19 cellular contexts compared by ENCODE assay signal in genomic region chr16:1169285-1170075, GRCh38. TPM values are rescaled to one million over a fixed set of nuclear protein-coding genes. Genes with fewer than 3 reads are reported as not detected.
A peak's percentile ranks its signal among the peaks of the same experiment; 100 is the strongest.
DNase-seq lines count a peak whose midpoint lies in the region; ATAC-seq and TF ChIP-seq lines count a peak whose summit lies in the region.
"Had no signal": no experiment of that assay in that cellular context is flagged by ENCODE, and none has a peak within 500 bp of the region (broad histone marks: within the 10 kb centered on the region; RNA-seq: fewer than 3 reads in every experiment).

No MANE protein-coding gene starts in this region.

- POLR2A ChIA-PET in CD4-positive, alpha-beta memory T cell (lab: Charles Lee; ENCODE audit: partially characterized antibody) = no interaction called here

- H3K27me3 Mint-ChIP-seq in CD4-positive, alpha-beta memory T cell = peaks cover 1 to 4% of the 10 kb centered on the region in 2 donors
- H3K27me3 Mint-ChIP-seq: activated CD4-positive, alpha-beta memory T cell treated with anti-CD3 and anti-CD28 coated beads, Interleukin-2, amount 10 ng/mL, durations not matched to agents 7 days and 5 days; activated naive CD8-positive, alpha-beta T cell treated with anti-CD3 and anti-CD28 coated beads for 36 hours had no signal

- TF ChIP-seq CTCF in coronary artery (IDR thresholded peaks at IDR 0.05) (no peak), sigmoid colon (IDR thresholded peaks at IDR 0.05) (no peak)

- H3K4me1 ChIP-seq in BLaER1 treated with 17β-estradiol and CSF1 and Interleukin-3, amounts not matched to agents 10 nM and 100 nM = peaks cover 0 to 69% (median 46%) of the 10 kb centered on the region in 10 experiments; a peak in 16 of 20 replicates
- H3K4me1 ChIP-seq in sigmoid colon = peaks cover 0 to 100% (median 98%) of the 10 kb centered on the region in 4 donors
- no peaks in the 10 kb centered on the region for H3K4me1 ChIP-seq in CD4-positive, alpha-beta memory T cell (ENCODE audit: insufficient read depth, low read length)
- H3K4me1 ChIP-seq: breast epithelium, left lung had no signal

- no peaks in the 10 kb centered on the region for H3K36me3 Mint-ChIP-seq in CD4-positive, alpha-beta memory T cell
- H3K36me3 Mint-ChIP-seq: activated naive CD8-positive, alpha-beta T cell treated with anti-CD3 and anti-CD28 coated beads for 36 hours had no signal

- H3K27ac ChIP-seq in BLaER1 treated with 17β-estradiol and CSF1 and Interleukin-3, amounts not matched to agents 10 nM and 100 nM = no peak overlapping the region
- H3K27ac ChIP-seq in coronary artery (peak overlapping the region; percentile 67 to 86), sigmoid colon (peak overlapping the region; percentile 88 to 98 (median 96))
- H3K27ac ChIP-seq in CD4-positive, alpha-beta memory T cell (ENCODE audit: low read depth, low read length) = no peak overlapping the region
- H3K27ac ChIP-seq: left lung, VCaP had no signal

- no peak overlapping the region for H3K27ac Mint-ChIP-seq in CD4-positive, alpha-beta memory T cell
- H3K27ac Mint-ChIP-seq: activated CD4-positive, alpha-beta memory T cell treated with anti-CD3 and anti-CD28 coated beads, Interleukin-2, amount 10 ng/mL, durations not matched to agents 7 days and 5 days; activated naive CD8-positive, alpha-beta T cell treated with anti-CD3 and anti-CD28 coated beads for 36 hours; T-helper 1 cell treated with Interleukin-12 subunit alpha and Interleukin-12 subunit beta and Interleukin-4 antibody, amounts not matched to agents 30 μg/mL and 1 μg/mL, for 36 hours had no signal

- ATAC-seq in left colon (peak; percentile 15), HG03354 (IDR thresholded peaks at IDR 0.05; ENCODE audit: poor library complexity, severe bottlenecking, unreplicated experiment) (no peak)
- ATAC-seq: left lung; stimulated activated naive CD8-positive, alpha-beta T cell treated with anti-CD3 and anti-CD28 coated beads, Interleukin-15, Interleukin-2, amounts not matched to agents 100 U/mL and 50 U/mL, for 24 hours had no signal

- no peak for DNase-seq in coronary artery (ENCODE audit: low spot score)
- peak in 1 of 2 donors; percentile 57 for DNase-seq in left colon
- peak; percentile 92 for DNase-seq in sigmoid colon
- no peak for DNase-seq in globus pallidus (ENCODE audit: low spot score)
- no peak for DNase-seq in CD4-positive, alpha-beta memory T cell
- DNase-seq in stimulated activated CD4-positive, alpha-beta T cell treated with anti-CD3 and anti-CD28 coated beads, Interleukin-12 subunit alpha, Interleukin-12 subunit beta, amount 100 ng/mL, for 4 hours = no peak
- DNase-seq: activated CD4-positive, alpha-beta memory T cell treated with anti-CD3 and anti-CD28 coated beads, Interleukin-2, amount 10 ng/mL, durations not matched to agents 7 days and 5 days; activated naive CD8-positive, alpha-beta T cell treated with anti-CD3 and anti-CD28 coated beads for 36 hours; effector CD4-positive, alpha-beta T cell; left lung; NCI-H2107; NCI-H524 treated with DMSO at 0.1 percent for 48 hours; posterior cingulate gyrus; stimulated activated naive CD8-positive, alpha-beta T cell treated with anti-CD3 and anti-CD28 coated beads, Interleukin-15, Interleukin-2, amounts not matched to agents 100 U/mL and 50 U/mL, for 24 hours had no signal

- WGBS in sigmoid colon, 2 donors = 54 to 60% methylated on average over 45 of the region's 45 CpGs

- peaks cover 0 to 98% (median 81%) of the 10 kb centered on the region in 11 experiments; a peak in 19 of 22 replicates for H4K20me1 ChIP-seq in BLaER1 treated with 17β-estradiol and CSF1 and Interleukin-3, amounts not matched to agents 10 nM and 100 nM

- no peak overlapping the region for H3K4me3 ChIP-seq in BLaER1 treated with 17β-estradiol and CSF1 and Interleukin-3, amounts not matched to agents 10 nM and 100 nM
- H3K4me3 ChIP-seq in coronary artery (peak overlapping the region; percentile 43), sigmoid colon (peak overlapping the region; percentile 7 to 54 (median 45))
- no peak overlapping the region for H3K4me3 ChIP-seq in CD4-positive, alpha-beta memory T cell (ENCODE audit: low read length in 2 of 2)
- H3K4me3 ChIP-seq: breast epithelium, left lung had no signal

- intact Hi-C loops in left colon (cut with DNase I, micrococcal nuclease) (no loop called here), sigmoid colon (cut with DNase I) (loop anchor here (2.0 kb wide), 1 partner anchor 13 kb away; no protein-coding TSS in a partner anchor)
- intact Hi-C loops in CD4-positive, alpha-beta memory T cell (cut with micrococcal nuclease) = no loop called here

- no peaks in the 10 kb centered on the region for H3K9me3 Mint-ChIP-seq in CD4-positive, alpha-beta memory T cell
- H3K9me3 Mint-ChIP-seq: activated CD4-positive, alpha-beta memory T cell treated with anti-CD3 and anti-CD28 coated beads, Interleukin-2, amount 10 ng/mL, durations not matched to agents 7 days and 5 days; activated naive CD8-positive, alpha-beta T cell treated with anti-CD3 and anti-CD28 coated beads for 36 hours; T-helper 1 cell treated with Interleukin-12 subunit alpha and Interleukin-12 subunit beta and Interleukin-4 antibody, amounts not matched to agents 30 μg/mL and 1 μg/mL, for 36 hours had no signal

- peaks cover 0 to 6% (median 0%) of the 10 kb centered on the region in 11 experiments; a peak in 1 of 22 replicates for H3K36me3 ChIP-seq in BLaER1 treated with 17β-estradiol and CSF1 and Interleukin-3, amounts not matched to agents 10 nM and 100 nM
- no peaks in the 10 kb centered on the region for H3K36me3 ChIP-seq in sigmoid colon
- no peaks in the 10 kb centered on the region for H3K36me3 ChIP-seq in CD4-positive, alpha-beta memory T cell (ENCODE audit: insufficient read depth, low read length)
- H3K36me3 ChIP-seq: breast epithelium, left lung had no signal

- H3K9me3 ChIP-seq in BLaER1 treated with 17β-estradiol and CSF1 and Interleukin-3, amounts not matched to agents 10 nM and 100 nM (replicated peaks in 1 of 11) = no peaks in the 10 kb centered on the region
- H3K9me3 ChIP-seq in sigmoid colon = no peaks in the 10 kb centered on the region
- no peaks in the 10 kb centered on the region for H3K9me3 ChIP-seq in CD4-positive, alpha-beta memory T cell (ENCODE audit: control insufficient read depth in 1 of 2, low read length in 2 of 2)
- H3K9me3 ChIP-seq: breast epithelium, left lung had no signal

- CTCF ChIA-PET in CD4-positive, alpha-beta memory T cell (lab: Charles Lee; ENCODE audit: partially characterized antibody) = no interaction called here

- peaks cover 13 to 35% (median 23%) of the 10 kb centered on the region in 11 experiments; a peak in 19 of 22 replicates for H3K27me3 ChIP-seq in BLaER1 treated with 17β-estradiol and CSF1 and Interleukin-3, amounts not matched to agents 10 nM and 100 nM
- H3K27me3 ChIP-seq in sigmoid colon = no peaks in the 10 kb centered on the region
- no peaks in the 10 kb centered on the region for H3K27me3 ChIP-seq in CD4-positive, alpha-beta memory T cell (ENCODE audit: insufficient read depth, low read length)

- peak; percentile 69 to 80 for TF ChIP-seq POLR2A in sigmoid colon (IDR thresholded peaks at IDR 0.05)

- H3K4me1 Mint-ChIP-seq in CD4-positive, alpha-beta memory T cell = no peaks in the 10 kb centered on the region
- H3K4me1 Mint-ChIP-seq: activated CD4-positive, alpha-beta memory T cell treated with anti-CD3 and anti-CD28 coated beads, Interleukin-2, amount 10 ng/mL, durations not matched to agents 7 days and 5 days; activated naive CD8-positive, alpha-beta T cell treated with anti-CD3 and anti-CD28 coated beads for 36 hours had no signal

- TF ChIP-seq EP300 in sigmoid colon (IDR thresholded peaks at IDR 0.05) = peak in 2 of 4 donors; percentile 51 to 53

- no peak overlapping the region for H3K9ac ChIP-seq in BLaER1 treated with 17β-estradiol and CSF1 and Interleukin-3, amounts not matched to agents 10 nM and 100 nM

- no peak overlapping the region for H3K4me3 Mint-ChIP-seq in CD4-positive, alpha-beta memory T cell
- H3K4me3 Mint-ChIP-seq: activated CD4-positive, alpha-beta memory T cell treated with anti-CD3 and anti-CD28 coated beads, Interleukin-2, amount 10 ng/mL, durations not matched to agents 7 days and 5 days; activated naive CD8-positive, alpha-beta T cell treated with anti-CD3 and anti-CD28 coated beads for 36 hours; T-helper 1 cell treated with Interleukin-12 subunit alpha and Interleukin-12 subunit beta and Interleukin-4 antibody, amounts not matched to agents 30 μg/mL and 1 μg/mL, for 36 hours had no signal

- peak overlapping the region in 7 of 11 experiments; percentile 25 to 48 (median 34); a peak in 12 of 22 replicates for H3K4me2 ChIP-seq in BLaER1 treated with 17β-estradiol and CSF1 and Interleukin-3, amounts not matched to agents 10 nM and 100 nM

RNA-seq across cellular contexts. Expression of gene CACNA1H, which starts 16.6 kb away (rescaled TPM):
- total RNA-seq in left colon (10 to 100 TPM in 1 of 2 donors, 1 to 10 TPM in 1; 3.8 to 15.6 TPM), sigmoid colon (100 to 1,000 TPM in 2 of 4 donors, 10 to 100 TPM in 2; 37.0 to 181 (median 127) TPM)
- 10 to 100 TPM in 1 of 3 donors, 1 to 10 TPM in 1, under 1 TPM in 1; 0.46 to 10.1 (median 1.8) TPM for polyA plus RNA-seq in sigmoid colon
- 1 to 10 TPM; 2.0 to 2.1 TPM for total RNA-seq in CD4-positive, alpha-beta memory T cell
- under 1 TPM; 0.48 to 0.99 TPM for polyA plus RNA-seq in CD4-positive, alpha-beta memory T cell

RNA-seq across cellular contexts. Expression of gene TPSG1, which starts 55.6 kb away (rescaled TPM):
- 100 to 1,000 TPM in 1 of 2 donors, 10 to 100 TPM in 1; 60.7 to 124 TPM for total RNA-seq in left colon
- total RNA-seq in sigmoid colon = 1 to 10 TPM in 1 of 4 donors, not detected in 3; 1.4 TPM
- 10 to 100 TPM; 21.5 to 73.9 (median 59.9) TPM for polyA plus RNA-seq in sigmoid colon
- total RNA-seq in CD4-positive, alpha-beta memory T cell = not detected
- not detected for polyA plus RNA-seq in CD4-positive, alpha-beta memory T cell
- total RNA-seq: activated CD4-positive, alpha-beta memory T cell treated with anti-CD3 and anti-CD28 coated beads, Interleukin-2, amount 10 ng/mL, durations not matched to agents 7 days and 5 days; activated naive CD8-positive, alpha-beta T cell treated with anti-CD3 and anti-CD28 coated beads for 36 hours had no signal

Comparison
In these comparisons a context has a peak if more than half of its experiments do, and no peak if none do; other contexts are left out.
1. H3K27ac ChIP-seq: peak in coronary artery (2 of 2) and sigmoid colon (4 of 4); none in BLaER1 treated with 17β-estradiol and CSF1 and Interleukin-3, amounts not matched to agents 10 nM and 100 nM (0 of 11) and CD4-positive, alpha-beta memory T cell (single experiment).
2. H3K4me3 ChIP-seq: peak in coronary artery (single experiment) and sigmoid colon (4 of 4); none in BLaER1 treated with 17β-estradiol and CSF1 and Interleukin-3, amounts not matched to agents 10 nM and 100 nM (0 of 10) and CD4-positive, alpha-beta memory T cell (0 of 2).
3. RNA of gene TPSG1, which starts 55.6 kb away (total RNA-seq): 60.7 to 124 TPM in left colon; 1.4 TPM in sigmoid colon and not detected in CD4-positive, alpha-beta memory T cell; every median in the first group is over 10 times any median in the second.